12 cellular contexts compared by ENCODE assay signal in the genomic region with DNA sequence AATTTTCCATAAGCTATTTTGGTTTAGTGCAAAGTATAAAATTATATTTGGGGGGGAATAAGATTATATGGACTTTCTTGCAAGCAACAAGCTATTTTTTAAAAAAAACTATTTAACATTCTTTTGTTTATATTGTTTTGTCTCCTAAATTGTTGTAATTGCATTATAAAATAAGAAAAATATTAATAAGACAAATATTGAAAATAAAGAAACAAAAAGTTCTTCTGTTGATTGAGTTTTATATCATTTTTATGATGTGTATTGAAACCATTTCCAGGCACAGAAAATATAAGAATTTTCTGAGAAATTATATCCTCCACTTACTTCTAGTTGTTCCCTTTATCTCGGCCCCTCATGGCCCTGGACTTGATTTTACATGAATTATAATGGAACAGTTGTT. TPM values are rescaled to one million over a fixed set of nuclear protein-coding genes. Genes with fewer than 3 reads are reported as not detected.
DNase-seq lines count a peak whose midpoint lies in the region; ATAC-seq and TF ChIP-seq lines count a peak whose summit lies in the region.
"Had no signal": no experiment of that assay in that cellular context is flagged by ENCODE, and none has a peak within 500 bp of the region (broad histone marks: within the 10 kb centered on the region; RNA-seq: fewer than 3 reads in every experiment).

No MANE protein-coding gene starts in this region.

- H3K27me3 Mint-ChIP-seq in CD4-positive, alpha-beta memory T cell: peaks cover 0 to 3% of the 10 kb centered on the region in 2 donors

- peak overlapping the region; percentile 40 for H3K27ac ChIP-seq in CD4-positive, alpha-beta memory T cell (ENCODE audit: low read depth, low read length)
- H3K27ac ChIP-seq in IMR-90 (ENCODE audit: insufficient read depth, low read length): no peak overlapping the region
- peak overlapping the region; percentile 96 for H3K27ac ChIP-seq in brain microvascular endothelial cell
- peak overlapping the region; percentile 83 for H3K27ac ChIP-seq in neutrophil

- TF ChIP-seq CTCF in IMR-90 (conservative IDR thresholded peaks at IDR 0.05; ENCODE audit: low read depth, low read length) (no peak), brain microvascular endothelial cell (IDR thresholded peaks at IDR 0.05; ENCODE audit: low read depth, low read length, missing control alignments) (no peak), neutrophil (IDR thresholded peaks at IDR 0.05) (no peak)

- no peak for TF ChIP-seq POLR2A in IMR-90 (IDR thresholded peaks at IDR 0.05; ENCODE audit: low read depth, low read length)

- no peak overlapping the region for H4K91ac ChIP-seq in IMR-90 (ENCODE audit: insufficient read depth, low read depth, low read length)

- H3K4me3 Mint-ChIP-seq in CD4-positive, alpha-beta memory T cell: peak overlapping the region in 1 of 8 donors; percentile 53
- H3K4me3 Mint-ChIP-seq: nephron progenitor cell had no signal

- H2AK5ac ChIP-seq in IMR-90 (ENCODE audit: low read depth, low read length): no peak overlapping the region

- BruUV-seq in IMR-90 (replicated peaks; lab: Mats Ljungman, UMichigan): no TSS peak

- no peak overlapping the region for H3K56ac ChIP-seq in IMR-90 (ENCODE audit: extremely low read depth, insufficient read depth, low read length)

- H2AK9ac ChIP-seq in IMR-90 (replicated peaks; ENCODE audit: low read depth, low read length, poor library complexity): no peak overlapping the region

- peak overlapping the region in 6 of 7 donors; percentile 29 to 89 (median 82) for H3K27ac Mint-ChIP-seq in CD4-positive, alpha-beta memory T cell
- H3K27ac Mint-ChIP-seq: nephron progenitor cell had no signal

- H4K8ac ChIP-seq in IMR-90 (ENCODE audit: low read depth in 2 of 2, low read length in 2 of 2): no peak overlapping the region

- in situ Hi-C loops in IMR-90 (cut with MboI; ENCODE audit: low sequenced_read_pairs): no loop called here
- in situ Hi-C loops in brain microvascular endothelial cell (cut with HindIII; ENCODE audit: low pct_ligation_motif_present, low sequenced_read_pairs): no loop called here

- H3K9me3 Mint-ChIP-seq in CD4-positive, alpha-beta memory T cell: peaks cover 0 to 3% (median 0%) of the 10 kb centered on the region in 8 donors
- H3K9me3 Mint-ChIP-seq: nephron progenitor cell had no signal

- no peaks in the 10 kb centered on the region for H3K9me3 ChIP-seq in CD4-positive, alpha-beta memory T cell (ENCODE audit: control insufficient read depth in 1 of 2, low read length in 2 of 2)
- H3K9me3 ChIP-seq in IMR-90 (ENCODE audit: control insufficient read depth, insufficient read depth, low read length) (no peaks in the 10 kb centered on the region), neutrophil (no peaks in the 10 kb centered on the region)

- POLR2A ChIA-PET in CD4-positive, alpha-beta memory T cell (lab: Charles Lee; ENCODE audit: partially characterized antibody): interaction anchor here (1.0 kb wide), 1 partner anchor 29 kb away, joined by 3 read pairs; no protein-coding TSS in a partner anchor
- POLR2A ChIA-PET in IMR-90 (lab: Charles Lee; ENCODE audit: unreplicated experiment): interaction anchor here (0.6 kb wide), 1 partner anchor 45 kb away, joined by 4 read pairs; no protein-coding TSS in a partner anchor

- no peak overlapping the region for H2AFZ ChIP-seq in IMR-90 (replicated peaks; ENCODE audit: low read length, poor library complexity)

- H3K4ac ChIP-seq in IMR-90 (ENCODE audit: low read depth, low read length): no peak overlapping the region

- peaks cover 14 to 42% (median 25%) of the 10 kb centered on the region in 4 donors for H3K4me1 Mint-ChIP-seq in CD4-positive, alpha-beta memory T cell
- H3K4me1 Mint-ChIP-seq: nephron progenitor cell had no signal

- peak overlapping the region; percentile 78; the same call in 1 of the 2 replicates for H2BK120ac ChIP-seq in IMR-90 (ENCODE audit: low read depth, low read length)

- no peak overlapping the region for H3K18ac ChIP-seq in IMR-90 (ENCODE audit: low read depth, low read length)

- no peak overlapping the region for H4K5ac ChIP-seq in IMR-90 (ENCODE audit: low read depth, low read length)

- TF ChIP-seq RAD21 in IMR-90 (IDR thresholded peaks at IDR 0.05; ENCODE audit: low read length): no peak

- DNase-seq in CD4-positive, alpha-beta memory T cell: no peak
- no peak for DNase-seq in IMR-90
- DNase-seq in brain microvascular endothelial cell: no peak
- DNase-seq in Right ventricle myocardium superior: no peak
- DNase-seq in Right ventricle myocardium inferior (ENCODE audit: missing footprints): no peak
- DNase-seq: Kasumi-1, NCI-H1436 treated with DMSO at 0.1 percent for 48 hours, nephron progenitor cell had no signal

- H3K4me3 ChIP-seq in CD4-positive, alpha-beta memory T cell (ENCODE audit: low read length in 2 of 2): no peak overlapping the region
- H3K4me3 ChIP-seq in IMR-90 (ENCODE audit: insufficient read depth, low read depth, low read length) (no peak overlapping the region), brain microvascular endothelial cell (ENCODE audit: low read depth, low read length) (peak overlapping the region; percentile 59), neutrophil (ENCODE audit: low read depth in 1 of 2, low read length in 1 of 2) (no peak overlapping the region)

- no peaks in the 10 kb centered on the region for H3K27me3 ChIP-seq in CD4-positive, alpha-beta memory T cell (ENCODE audit: insufficient read depth, low read length)
- no peaks in the 10 kb centered on the region for H3K27me3 ChIP-seq in IMR-90 (ENCODE audit: control insufficient read depth, insufficient read depth, low read length)
- H3K27me3 ChIP-seq in brain microvascular endothelial cell (replicated peaks): no peaks in the 10 kb centered on the region
- no peaks in the 10 kb centered on the region for H3K27me3 ChIP-seq in neutrophil

- H3K23ac ChIP-seq in IMR-90 (ENCODE audit: low read depth, low read length): no peak overlapping the region

- ATAC-seq in IMR-90 (ENCODE audit: low read depth) (no peak), HG02981 (IDR thresholded peaks at IDR 0.05; ENCODE audit: unreplicated experiment) (no peak), Right ventricle myocardium superior (ENCODE audit: poor library complexity) (no peak), Right ventricle myocardium inferior (no peak)

- intact Hi-C loops in CD4-positive, alpha-beta memory T cell (cut with micrococcal nuclease): no loop called here
- intact Hi-C loops in IMR-90 (cut with micrococcal nuclease) (loop anchor here (5.0 kb wide), 1 partner anchor 45 kb away; no protein-coding TSS in a partner anchor), Right ventricle myocardium superior (cut with DNase I) (no loop called here), Right ventricle myocardium inferior (cut with DNase I) (no loop called here)

- H3K9ac ChIP-seq in IMR-90 (ENCODE audit: low read depth, low read length): no peak overlapping the region

- no peak overlapping the region for H2BK20ac ChIP-seq in IMR-90 (ENCODE audit: low read depth, low read length)

- no CpG with 5 or more reads among the region's 1 CpG for WGBS in IMR-90 (ENCODE audit: extremely low coverage in 2 of 2, insufficient read length in 1 of 2), 2 experiments

- H3K36me3 Mint-ChIP-seq in CD4-positive, alpha-beta memory T cell: peaks cover 0 to 2% of the 10 kb centered on the region in 2 donors

- peaks cover 14% of the 10 kb centered on the region for H3K9me1 ChIP-seq in IMR-90 (ENCODE audit: insufficient read depth, low read length)

- 0 out of 2 replicates have a peak, but pooled peaks cover 4% of the 10 kb centered on the region for H4K20me1 ChIP-seq in IMR-90 (ENCODE audit: insufficient read depth, low read length)

- no peak overlapping the region for H2BK15ac ChIP-seq in IMR-90 (ENCODE audit: low read depth, low read length)

- dilution Hi-C loops in IMR-90 (cut with HindIII; ENCODE audit: low sequenced_read_pairs, unreplicated experiment): no loop called here

- H3K14ac ChIP-seq in IMR-90 (replicated peaks; ENCODE audit: low read depth, low read length): no peak overlapping the region

- H3K36me3 ChIP-seq in CD4-positive, alpha-beta memory T cell (ENCODE audit: insufficient read depth, low read length): no peaks in the 10 kb centered on the region
- H3K36me3 ChIP-seq in IMR-90 (ENCODE audit: control insufficient read depth, insufficient read depth, low read length) (no peaks in the 10 kb centered on the region), brain microvascular endothelial cell (replicated peaks) (peaks cover 8% of the 10 kb centered on the region), neutrophil (no peaks in the 10 kb centered on the region)

- CTCF ChIA-PET in CD4-positive, alpha-beta memory T cell (lab: Charles Lee; ENCODE audit: partially characterized antibody): no interaction called here
- CTCF ChIA-PET in IMR-90 (lab: Yijun Ruan, JAX): no interaction called here

- H3K4me2 ChIP-seq in IMR-90 (ENCODE audit: low read depth, low read length): no peak overlapping the region; the same call in 1 of the 2 replicates

- H2BK5ac ChIP-seq in IMR-90 (ENCODE audit: low read depth, low read length, poor library complexity, severe bottlenecking): peak overlapping the region; percentile 90

- H3K79me1 ChIP-seq in IMR-90 (ENCODE audit: low read depth in 1 of 2, low read length in 2 of 2): no peaks in the 10 kb centered on the region

- H3K4me1 ChIP-seq in CD4-positive, alpha-beta memory T cell (ENCODE audit: insufficient read depth, low read length): peaks cover 20% of the 10 kb centered on the region
- H3K4me1 ChIP-seq in IMR-90 (ENCODE audit: control insufficient read depth, insufficient read depth, low read length) (peaks cover 3% of the 10 kb centered on the region; the same call in 1 of the 2 replicates), neutrophil (ENCODE audit: control insufficient read depth in 1 of 2, insufficient read depth in 1 of 2, low read depth in 1 of 2, low read length in 1 of 2) (peaks cover 63 to 68% of the 10 kb centered on the region in 2 experiments)

TF ChIP-seq in IMR-90, 13 proteins besides CTCF, POLR2A, EP300 and RAD21:
- TF ChIP-seq RFX5 (IDR thresholded peaks at IDR 0.05; ENCODE audit: low read depth, low read length): no peak

RNA-seq across cellular contexts. Expression of gene CCL20, which starts 3.7 kb away (rescaled TPM):
- 1 to 10 TPM; 2.6 to 3.2 TPM for total RNA-seq in CD4-positive, alpha-beta memory T cell
- 1 to 10 TPM; 1.5 to 1.6 TPM for polyA plus RNA-seq in CD4-positive, alpha-beta memory T cell
- total RNA-seq in IMR-90 (2012; rRNA removed) (not detected in 2 replicates), Right ventricle myocardium superior (not detected), Right ventricle myocardium inferior (not detected)
- not detected in 2 replicates for polyA plus RNA-seq in IMR-90 (2012; rRNA removed)
- not detected in 2 replicates for polyA plus RNA-seq in IMR-90 (2012; cell fraction: cytosol; rRNA removed)
- not detected in 2 replicates for polyA plus RNA-seq in IMR-90 (2012; cell fraction: nucleus; rRNA removed; ENCODE audit: low replicate concordance)
- total RNA-seq: temporal lobe had no signal

RNA-seq across cellular contexts. Expression of gene DAW1, which starts 54.1 kb away (rescaled TPM):
- total RNA-seq in CD4-positive, alpha-beta memory T cell: not detected
- not detected for polyA plus RNA-seq in CD4-positive, alpha-beta memory T cell
- total RNA-seq in IMR-90 (2012; rRNA removed): 1.4 TPM in 2 replicates
- polyA plus RNA-seq in IMR-90 (2012; rRNA removed): 0.86 and 0.93 TPM in 2 replicates
- polyA plus RNA-seq in IMR-90 (2012; cell fraction: cytosol; rRNA removed): 0.15 and 0.22 TPM in 2 replicates
- polyA plus RNA-seq in IMR-90 (2012; cell fraction: nucleus; rRNA removed; ENCODE audit: low replicate concordance): 0.15 and 0.83 TPM in 2 replicates
- 0.13 TPM for total RNA-seq in Right ventricle myocardium superior
- total RNA-seq in Right ventricle myocardium inferior: not detected
- total RNA-seq: SK-MEL-5 had no signal
